In the genomic region with DNA sequence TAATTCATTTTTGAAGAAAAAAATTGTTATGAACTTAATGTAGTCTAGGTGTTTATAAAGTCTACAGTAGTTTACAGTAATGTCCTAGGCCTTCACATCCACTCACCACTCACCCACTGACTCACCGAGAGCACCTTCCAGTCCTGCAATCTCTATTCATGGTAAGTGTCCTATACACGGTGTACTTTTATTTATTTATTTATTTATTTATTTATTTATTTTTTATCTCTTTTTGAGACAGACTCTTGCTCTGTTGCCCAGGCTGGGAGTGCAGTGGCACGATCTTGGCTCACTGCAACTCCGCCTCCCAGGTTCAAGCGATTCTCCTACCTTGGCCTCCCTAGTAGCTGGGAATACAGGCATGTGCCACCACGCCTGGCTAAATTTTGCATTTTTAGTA, we compare ENCODE assay signal across 29 cellular contexts.
"Had no signal": no experiment of that assay in that cellular context is flagged by ENCODE, and none has a peak within 500 bp of the region (broad histone marks: within the 10 kb centered on the region; RNA-seq: fewer than 3 reads in every experiment).

No MANE protein-coding gene starts in this region.

- H3K9me3 ChIP-seq: colonic mucosa, esophagus muscularis mucosa, esophagus squamous epithelium, gastrocnemius medialis, gastroesophageal sphincter, heart left ventricle, heart right ventricle had no signal

- H3K9me3 Mint-ChIP-seq: dendritic cell treated with granulocyte-macrophage colony-stimulating factor and Interleukin-4, amounts not matched to agents 40 ng/mL and 50 ng/mL, for 4 days; effector memory CD8-positive, alpha-beta T cell had no signal

- H3K27me3 ChIP-seq: colonic mucosa, dorsolateral prefrontal cortex, esophagus muscularis mucosa, esophagus squamous epithelium, foreskin keratinocyte, gastrocnemius medialis, gastroesophageal sphincter, heart left ventricle, heart right ventricle had no signal

- H3K4me3 Mint-ChIP-seq: dendritic cell treated with granulocyte-macrophage colony-stimulating factor and Interleukin-4, amounts not matched to agents 40 ng/mL and 50 ng/mL, for 4 days; effector memory CD8-positive, alpha-beta T cell; endodermal cell had no signal

- H3K27ac ChIP-seq: colonic mucosa, coronary artery, dorsolateral prefrontal cortex, epithelial cell of prostate, esophagus muscularis mucosa, esophagus squamous epithelium, foreskin keratinocyte, gastrocnemius medialis, gastroesophageal sphincter, heart left ventricle, heart right ventricle had no signal

- FAIRE-seq: colon, endometrium, endothelial cell of umbilical vein, frontal cortex had no signal

- H3K4me3 ChIP-seq: colonic mucosa, coronary artery, dorsolateral prefrontal cortex, esophagus muscularis mucosa, esophagus squamous epithelium, gastrocnemius medialis, gastroesophageal sphincter, heart left ventricle, heart right ventricle had no signal

- H3K4me1 ChIP-seq: colonic mucosa, foreskin keratinocyte had no signal

- H3K27me3 Mint-ChIP-seq: dendritic cell treated with granulocyte-macrophage colony-stimulating factor and Interleukin-4, amounts not matched to agents 40 ng/mL and 50 ng/mL, for 4 days had no signal

- H3K27ac Mint-ChIP-seq: dendritic cell treated with granulocyte-macrophage colony-stimulating factor and Interleukin-4, amounts not matched to agents 40 ng/mL and 50 ng/mL, for 4 days; endodermal cell had no signal

- ATAC-seq: esophagus mucosa, foreskin keratinocyte, gastrocnemius medialis, gastroesophageal sphincter, heart left ventricle, heart right ventricle had no signal

- H3K36me3 ChIP-seq: colonic mucosa, esophagus muscularis mucosa, esophagus squamous epithelium, gastrocnemius medialis, gastroesophageal sphincter, heart left ventricle, heart right ventricle had no signal

- DNase-seq: colonic mucosa; cortex of kidney; dermis blood vessel endothelial cell; dorsolateral prefrontal cortex; effector CD4-positive, alpha-beta T cell; effector CD8-positive, alpha-beta T cell; effector memory CD4-positive, alpha-beta T cell; effector memory CD8-positive, alpha-beta T cell; endodermal cell; erythroblast; esophagus squamous epithelium; foreskin fibroblast; foreskin melanocyte; gastrocnemius medialis; glutamatergic neuron; head of caudate nucleus; heart left ventricle; heart right ventricle had no signal
